Comparison of ENCODE assay signal across 11 cellular contexts in genomic region chr1:150558761-150559626, GRCh38. TPM values are rescaled to one million over a fixed set of nuclear protein-coding genes. Genes with fewer than 3 reads are reported as not detected.
DNase-seq lines count a peak whose midpoint lies in the region; ATAC-seq and TF ChIP-seq lines count a peak whose summit lies in the region.
"Had no signal": no experiment of that assay in that cellular context is flagged by ENCODE, and none has a peak within 500 bp of the region (broad histone marks: within the 10 kb centered on the region; RNA-seq: fewer than 3 reads in every experiment).

No MANE protein-coding gene starts in this region.

- WGBS in SK-N-SH (ENCODE audit: low lambda C conversion rate), result 91% methylated on average over 23 of the region's 28 CpGs

- no peak for TF ChIP-seq RAD21 in SK-N-SH (IDR thresholded peaks at IDR 0.05; ENCODE audit: low read length)

- intact Hi-C loops in sciatic nerve (cut with DNase I), result no loop called here

- H3K36me3 Mint-ChIP-seq in chondrocyte (ENCODE audit: low read depth), result no peaks in the 10 kb centered on the region
- H3K36me3 Mint-ChIP-seq: naive B cell had no signal

- no peak overlapping the region for H3K4me3 ChIP-seq in SK-N-SH (ENCODE audit: low read depth in 2 of 2, low read length in 1 of 2)
- H3K4me3 ChIP-seq: cardiac muscle cell had no signal

- DNase-seq in ELF-1 (ENCODE audit: low read depth, low spot score), result peak; percentile 61
- DNase-seq in chondrocyte (ENCODE audit: low spot score), result peak; percentile 78
- DNase-seq in islet precursor cell, result peak; percentile 65
- peak; percentile 78 for DNase-seq in sciatic nerve (ENCODE audit: low spot score)
- DNase-seq in stimulated activated naive CD4-positive, alpha-beta T cell treated with Interleukin-2 at 50 U/mL for 16 hours (lab: John Stamatoyannopoulos, UW), result no peak
- DNase-seq in SK-N-SH, result no peak
- DNase-seq in DMS53 (lab: John Stamatoyannopoulos, UW), result no peak
- no peak for DNase-seq in HT-29 (ENCODE audit: low spot score)

- H3K27me3 Mint-ChIP-seq in chondrocyte (ENCODE audit: low read depth), result no peaks in the 10 kb centered on the region
- H3K27me3 Mint-ChIP-seq: B cell, naive B cell had no signal

- H3K4me1 ChIP-seq in SK-N-SH (ENCODE audit: control insufficient read depth in 1 of 2, insufficient read depth in 2 of 2, low read depth in 1 of 2, low read length in 1 of 2), result peaks cover 27 to 36% of the 10 kb centered on the region in 2 experiments

- ATAC-seq in sciatic nerve, result no peak

- peaks cover 25% of the 10 kb centered on the region for H3F3A ChIP-seq in SK-N-SH (replicated peaks; ENCODE audit: insufficient read depth)

- no peaks in the 10 kb centered on the region for H3K27me3 ChIP-seq in SK-N-SH (ENCODE audit: insufficient read depth)
- H3K27me3 ChIP-seq: cardiac muscle cell had no signal

- H3K9me3 ChIP-seq in SK-N-SH, result no peaks in the 10 kb centered on the region

- no peak overlapping the region for H3K27ac Mint-ChIP-seq in chondrocyte (ENCODE audit: unreplicated experiment)

- H3K4me3 Mint-ChIP-seq in chondrocyte (ENCODE audit: unreplicated experiment), result no peak overlapping the region
- H3K4me3 Mint-ChIP-seq: B cell had no signal

- H3K4me1 Mint-ChIP-seq in chondrocyte (ENCODE audit: low read depth), result peaks cover 42% of the 10 kb centered on the region

- peaks cover 49% of the 10 kb centered on the region for H3K79me2 ChIP-seq in SK-N-SH (ENCODE audit: insufficient read depth)

- POLR2A ChIA-PET in SK-N-SH (lab: Yijun Ruan, JAX), result no interaction called here

- TF ChIP-seq CTCF in chondrocyte (IDR thresholded peaks at IDR 0.05), result no peak
- TF ChIP-seq CTCF in SK-N-SH (IDR thresholded peaks at IDR 0.05), result no peak

- H3K4me2 ChIP-seq in SK-N-SH, result no peak overlapping the region

- CTCF ChIA-PET in SK-N-SH (lab: Yijun Ruan, JAX), result interaction anchor here (0.7 to 6.2 kb wide), 24 partner anchors 9 to 447 kb away, joined by 3 to 142 read pairs (median 5); partner anchors contain the start of genes ADAMTSL4, ENSA, FALEC and MCL1

- no peak for TF ChIP-seq EP300 in SK-N-SH (IDR thresholded peaks at IDR 0.05; ENCODE audit: borderline replicate concordance in 1 of 2, low read depth in 1 of 2, low read length in 1 of 2)

- H3K27ac ChIP-seq in SK-N-SH (ENCODE audit: low read depth in 2 of 2, low read length in 1 of 2), result no peak overlapping the region; a peak in 1 of 4 replicates
- H3K27ac ChIP-seq: cardiac muscle cell had no signal

- H3K9ac ChIP-seq in SK-N-SH, result no peak overlapping the region

- peaks cover 6% of the 10 kb centered on the region; the same call in 1 of the 2 replicates for H4K20me1 ChIP-seq in SK-N-SH (ENCODE audit: insufficient read depth)

- H3K9me2 ChIP-seq in SK-N-SH, result no peaks in the 10 kb centered on the region

- no peaks in the 10 kb centered on the region for H3K9me3 Mint-ChIP-seq in chondrocyte (ENCODE audit: low read depth)
- H3K9me3 Mint-ChIP-seq: naive B cell had no signal

- H3K36me3 ChIP-seq in SK-N-SH (replicated peaks in 1 of 2; ENCODE audit: control insufficient read depth in 1 of 2, insufficient read depth in 2 of 2, low read length in 1 of 2), result no peaks in the 10 kb centered on the region
- H3K36me3 ChIP-seq: cardiac muscle cell had no signal

- H2AFZ ChIP-seq in SK-N-SH (ENCODE audit: low read depth), result no peak overlapping the region

TF ChIP-seq in SK-N-SH, 30 proteins besides CTCF, POLR2A, EP300 and RAD21:
- TF ChIP-seq PBX3 (IDR thresholded peaks at IDR 0.05), result no peak
- no peak for TF ChIP-seq GATA2 (CRISPR knock-in tag; IDR thresholded peaks at IDR 0.05)
- no peak for TF ChIP-seq CHD2 (IDR thresholded peaks at IDR 0.05; ENCODE audit: low read length, partially characterized antibody)
- TF ChIP-seq FOXJ3 (CRISPR knock-in tag; IDR thresholded peaks at IDR 0.05), result no peak
- no peak for TF ChIP-seq MEF2A (IDR thresholded peaks at IDR 0.05; ENCODE audit: borderline replicate concordance, low read depth)
- TF ChIP-seq MXI1 (IDR thresholded peaks at IDR 0.05; ENCODE audit: low read depth, low read length), result no peak
- TF ChIP-seq ZBTB33 (IDR thresholded peaks at IDR 0.05; ENCODE audit: borderline replicate concordance, low read depth), result no peak
- no peak for TF ChIP-seq JUND (IDR thresholded peaks at IDR 0.05)
- TF ChIP-seq GABPA (IDR thresholded peaks at IDR 0.05; ENCODE audit: low read depth), result no peak
- TF ChIP-seq TCF12 (IDR thresholded peaks at IDR 0.05), result no peak
- no peak for TF ChIP-seq EZH2phosphoT487 (IDR thresholded peaks at IDR 0.05; ENCODE audit: borderline replicate concordance, low read depth)
- no peak for TF ChIP-seq MAX (IDR thresholded peaks at IDR 0.05; ENCODE audit: low read depth)
- no peak for TF ChIP-seq FOSL2 (IDR thresholded peaks at IDR 0.05; ENCODE audit: borderline replicate concordance, low read depth)
- no peak for TF ChIP-seq RXRA (IDR thresholded peaks at IDR 0.05; ENCODE audit: borderline replicate concordance, low read depth)
- TF ChIP-seq TEAD4 (IDR thresholded peaks at IDR 0.05; ENCODE audit: borderline replicate concordance, insufficient read depth), result no peak
- TF ChIP-seq FOXM1 (IDR thresholded peaks at IDR 0.05; ENCODE audit: low read depth), result no peak

RNA-seq across cellular contexts. Expression of gene ADAMTSL4, which starts 9.8 kb away (rescaled TPM):
- total RNA-seq in chondrocyte (3.6 to 5.7 TPM (median 5.1 TPM) in 3 replicates), sciatic nerve (70.2 TPM)
- 2.4 and 3.4 TPM in 2 replicates for polyA plus RNA-seq in SK-N-SH (2012; rRNA removed)
- polyA plus RNA-seq in SK-N-SH (2012; cell fraction: cytosol; rRNA removed), result 1.9 and 3.0 TPM in 2 replicates
- 11.2 and 16.1 TPM in 2 replicates for polyA plus RNA-seq in SK-N-SH (2012; cell fraction: nucleus; rRNA removed)
- total RNA-seq in HT-29 (2014; rRNA removed; shearing (Covaris generic)), result not detected in 2 replicates
- total RNA-seq: B cell had no signal

RNA-seq across cellular contexts. Expression of gene MCL1, which starts 20.4 kb away (rescaled TPM):
- total RNA-seq in chondrocyte (211 to 264 TPM (median 255 TPM) in 3 replicates), sciatic nerve (214 TPM)
- 110 and 131 TPM in 2 replicates for polyA plus RNA-seq in SK-N-SH (2012; rRNA removed)
- 70.8 and 82.9 TPM in 2 replicates for polyA plus RNA-seq in SK-N-SH (2012; cell fraction: cytosol; rRNA removed)
- 354 and 429 TPM in 2 replicates for polyA plus RNA-seq in SK-N-SH (2012; cell fraction: nucleus; rRNA removed)
- 329 and 338 TPM in 2 replicates for total RNA-seq in HT-29 (2014; rRNA removed; shearing (Covaris generic))

RNA-seq across cellular contexts. Expression of gene FALEC, which starts 43.4 kb away (rescaled TPM):
- total RNA-seq in chondrocyte (1.2 TPM in 1 of 3 replicates, not detected in the others), sciatic nerve (not detected)
- polyA plus RNA-seq in SK-N-SH (2012; rRNA removed), result 0.50 and 0.72 TPM in 2 replicates
- 0.13 and 0.37 TPM in 2 replicates for polyA plus RNA-seq in SK-N-SH (2012; cell fraction: cytosol; rRNA removed)
- 0.68 and 0.89 TPM in 2 replicates for polyA plus RNA-seq in SK-N-SH (2012; cell fraction: nucleus; rRNA removed)
- total RNA-seq in HT-29 (2014; rRNA removed; shearing (Covaris generic)), result not detected in 2 replicates

RNA-seq across cellular contexts. Expression of gene ECM1, which starts 51.1 kb away (rescaled TPM):
- total RNA-seq in chondrocyte (3.6 to 9.1 TPM (median 8.2 TPM) in 3 replicates), sciatic nerve (19.7 TPM)
- polyA plus RNA-seq in SK-N-SH (2012; rRNA removed), result 20.2 and 32.3 TPM in 2 replicates
- polyA plus RNA-seq in SK-N-SH (2012; cell fraction: cytosol; rRNA removed), result 9.6 and 16.2 TPM in 2 replicates
- polyA plus RNA-seq in SK-N-SH (2012; cell fraction: nucleus; rRNA removed), result 35.6 and 37.4 TPM in 2 replicates
- 3.2 and 7.4 TPM in 2 replicates for total RNA-seq in HT-29 (2014; rRNA removed; shearing (Covaris generic))

Comparison
In these comparisons a context has a peak if more than half of its experiments do, and no peak if none do; other contexts are left out.
1. DNase-seq: peak in ELF-1 (single experiment), chondrocyte (single experiment), islet precursor cell (single experiment) and sciatic nerve (single experiment); none in stimulated activated naive CD4-positive, alpha-beta T cell treated with Interleukin-2 at 50 U/mL for 16 hours (single experiment), SK-N-SH (single experiment), DMS53 (single experiment) and HT-29 (single experiment).
2. RNA of gene ADAMTSL4, which starts 9.8 kb away (total RNA-seq): 70.2 TPM in sciatic nerve (single experiment); 3.6 to 5.7 TPM in chondrocyte and not detected in HT-29; every median in the first group is over 10 times any median in the second.